Comparison of ENCODE assay signal across 14 cellular contexts in genomic region chr10:95475827-95476481, GRCh38.
A peak's percentile ranks its signal among the peaks of the same experiment; 100 is the strongest.
DNase-seq lines count a peak whose midpoint lies in the region; ATAC-seq and TF ChIP-seq lines count a peak whose summit lies in the region.
"Had no signal": no experiment of that assay in that cellular context is flagged by ENCODE, and none has a peak within 500 bp of the region (broad histone marks: within the 10 kb centered on the region; RNA-seq: fewer than 3 reads in every experiment).

No MANE protein-coding gene starts in this region.

- H3K4me1 Mint-ChIP-seq in brain, result peaks cover 90% of the 10 kb centered on the region
- H3K4me1 Mint-ChIP-seq: stimulated activated effector memory CD8-positive, alpha-beta T cell treated with anti-CD3 and anti-CD28 coated beads, Interleukin-12 subunit alpha, Interleukin-12 subunit beta, amount 100 ng/mL, for 72 hours had no signal

- no peak for ATAC-seq in HG03442 (IDR thresholded peaks at IDR 0.05; ENCODE audit: unreplicated experiment)
- ATAC-seq: activated CD8-positive, alpha-beta T cell treated with anti-CD3 and anti-CD28 coated beads for 36 hours; stimulated activated effector memory CD8-positive, alpha-beta T cell treated with anti-CD3 and anti-CD28 coated beads, Interleukin-12 subunit alpha, Interleukin-12 subunit beta, amount 100 ng/mL, for 72 hours had no signal

- H3K27ac ChIP-seq in liver (ENCODE audit: low read depth in 1 of 2, low read length in 2 of 2), result peak overlapping the region; percentile 70 to 86
- peak overlapping the region; percentile 59 to 89 for H3K27ac ChIP-seq in testis
- H3K27ac ChIP-seq: KMS-11 had no signal

- no peaks in the 10 kb centered on the region for H3K9me3 Mint-ChIP-seq in brain
- H3K9me3 Mint-ChIP-seq: activated CD8-positive, alpha-beta T cell treated with anti-CD3 and anti-CD28 coated beads for 36 hours; CD4-positive, alpha-beta T cell; stimulated activated effector memory CD8-positive, alpha-beta T cell treated with anti-CD3 and anti-CD28 coated beads, Interleukin-12 subunit alpha, Interleukin-12 subunit beta, amount 100 ng/mL, for 72 hours had no signal

- H3K9me3 ChIP-seq in liver (ENCODE audit: control insufficient read depth in 4 of 4, low read length in 3 of 4) (no peaks in the 10 kb centered on the region), testis (no peaks in the 10 kb centered on the region)

- peak overlapping the region in 1 of 5 experiments; percentile 40 for H3K4me3 Mint-ChIP-seq in brain
- H3K4me3 Mint-ChIP-seq: activated CD8-positive, alpha-beta T cell treated with anti-CD3 and anti-CD28 coated beads for 36 hours; CD4-positive, alpha-beta T cell; stimulated activated effector memory CD8-positive, alpha-beta T cell treated with anti-CD3 and anti-CD28 coated beads, Interleukin-12 subunit alpha, Interleukin-12 subunit beta, amount 100 ng/mL, for 72 hours had no signal

- H3K36me3 ChIP-seq in liver (ENCODE audit: control insufficient read depth in 4 of 4, insufficient read depth in 3 of 4, low read depth in 1 of 4, low read length in 3 of 4) (no peaks in the 10 kb centered on the region), testis (ENCODE audit: low read depth, missing control alignments) (no peaks in the 10 kb centered on the region)

- no peaks in the 10 kb centered on the region for H3K27me3 Mint-ChIP-seq in brain
- H3K27me3 Mint-ChIP-seq: activated CD8-positive, alpha-beta T cell treated with anti-CD3 and anti-CD28 coated beads for 36 hours; CD4-positive, alpha-beta T cell had no signal

- no peak for TF ChIP-seq CTCF in brain (conservative IDR thresholded peaks at IDR 0.05)
- no peak for TF ChIP-seq CTCF in liver (IDR thresholded peaks at IDR 0.05; ENCODE audit: low read depth, low read length, missing input control)
- TF ChIP-seq CTCF in testis (IDR thresholded peaks at IDR 0.05), result no peak
- TF ChIP-seq CTCF in GM10266 (IDR thresholded peaks at IDR 0.05; ENCODE audit: control insufficient read depth, insufficient read depth, low read depth, missing control alignments), result no peak

- no peaks in the 10 kb centered on the region for H3K27me3 ChIP-seq in liver (ENCODE audit: control insufficient read depth in 4 of 4, insufficient read depth in 4 of 4, low read length in 3 of 4)
- no peaks in the 10 kb centered on the region for H3K27me3 ChIP-seq in testis

- H3K27ac Mint-ChIP-seq in brain, result peak overlapping the region; percentile 64 to 95 (median 91)
- H3K27ac Mint-ChIP-seq: activated CD8-positive, alpha-beta T cell treated with anti-CD3 and anti-CD28 coated beads for 36 hours; CD4-positive, alpha-beta T cell; stimulated activated effector memory CD8-positive, alpha-beta T cell treated with anti-CD3 and anti-CD28 coated beads, Interleukin-12 subunit alpha, Interleukin-12 subunit beta, amount 100 ng/mL, for 72 hours had no signal

- 26% methylated on average over 8 of the region's 8 CpGs for WGBS in liver
- WGBS in testis, 2 donors, result 71 to 77% methylated on average over 8 of the region's 8 CpGs

- DNase-seq in LoVo (ENCODE audit: low spot score) (peak; percentile 57), testis (no peak), NAMALWA (ENCODE audit: low spot score) (no peak), GM10266 (ENCODE audit: extremely low spot score) (no peak)
- DNase-seq: activated CD8-positive, alpha-beta T cell treated with anti-CD3 and anti-CD28 coated beads for 36 hours; CD4-positive, alpha-beta T cell; islet precursor cell; NCI-H2107; T-helper 9 cell had no signal

- TF ChIP-seq POLR2A in testis (IDR thresholded peaks at IDR 0.05), result no peak

- H3K4me1 ChIP-seq in liver (ENCODE audit: control insufficient read depth in 4 of 4, insufficient read depth in 4 of 4, low read length in 3 of 4), result peaks cover 12 to 85% (median 62%) of the 10 kb centered on the region in 4 donors
- H3K4me1 ChIP-seq in testis, result peaks cover 41% of the 10 kb centered on the region

- H3K36me3 Mint-ChIP-seq in brain, result no peaks in the 10 kb centered on the region
- H3K36me3 Mint-ChIP-seq: stimulated activated effector memory CD8-positive, alpha-beta T cell treated with anti-CD3 and anti-CD28 coated beads, Interleukin-12 subunit alpha, Interleukin-12 subunit beta, amount 100 ng/mL, for 72 hours had no signal

- peak; percentile 65 to 72 for TF ChIP-seq RAD21 in liver (IDR thresholded peaks at IDR 0.05)

- intact Hi-C loops in testis (cut with DNase I; ENCODE audit: low total_unique reads), result loop anchor here (5.0 kb wide), 1 partner anchor 34 kb away; no protein-coding TSS in a partner anchor

- peak overlapping the region in 1 of 2 donors; percentile 69 for H3K9ac ChIP-seq in liver (ENCODE audit: low read depth in 1 of 2, low read length in 2 of 2)
- H3K9ac ChIP-seq: KMS-11 had no signal

- H3K4me3 ChIP-seq in liver (ENCODE audit: low read depth in 1 of 3, low read length in 3 of 3) (no peak overlapping the region), testis (no peak overlapping the region)

TF ChIP-seq in liver, 16 proteins besides CTCF, POLR2A, EP300 and RAD21:
- peak; percentile 97 to 98 for TF ChIP-seq HNF4A (conservative IDR thresholded peaks at IDR 0.05)
- peak; percentile 70 for TF ChIP-seq FOXA2 (IDR thresholded peaks at IDR 0.05)
- TF ChIP-seq SP1 (IDR thresholded peaks at IDR 0.05), result peak; percentile 98
- TF ChIP-seq, protein P1, sequence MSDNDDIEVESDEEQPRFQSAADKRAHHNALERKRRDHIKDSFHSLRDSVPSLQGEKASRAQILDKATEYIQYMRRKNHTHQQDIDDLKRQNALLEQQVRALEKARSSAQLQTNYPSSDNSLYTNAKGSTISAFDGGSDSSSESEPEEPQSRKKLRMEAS (IDR thresholded peaks at IDR 0.05), result peak; percentile 87
- TF ChIP-seq JUND (IDR thresholded peaks at IDR 0.05), result peak; percentile 71 to 91
- TF ChIP-seq, protein P2, sequence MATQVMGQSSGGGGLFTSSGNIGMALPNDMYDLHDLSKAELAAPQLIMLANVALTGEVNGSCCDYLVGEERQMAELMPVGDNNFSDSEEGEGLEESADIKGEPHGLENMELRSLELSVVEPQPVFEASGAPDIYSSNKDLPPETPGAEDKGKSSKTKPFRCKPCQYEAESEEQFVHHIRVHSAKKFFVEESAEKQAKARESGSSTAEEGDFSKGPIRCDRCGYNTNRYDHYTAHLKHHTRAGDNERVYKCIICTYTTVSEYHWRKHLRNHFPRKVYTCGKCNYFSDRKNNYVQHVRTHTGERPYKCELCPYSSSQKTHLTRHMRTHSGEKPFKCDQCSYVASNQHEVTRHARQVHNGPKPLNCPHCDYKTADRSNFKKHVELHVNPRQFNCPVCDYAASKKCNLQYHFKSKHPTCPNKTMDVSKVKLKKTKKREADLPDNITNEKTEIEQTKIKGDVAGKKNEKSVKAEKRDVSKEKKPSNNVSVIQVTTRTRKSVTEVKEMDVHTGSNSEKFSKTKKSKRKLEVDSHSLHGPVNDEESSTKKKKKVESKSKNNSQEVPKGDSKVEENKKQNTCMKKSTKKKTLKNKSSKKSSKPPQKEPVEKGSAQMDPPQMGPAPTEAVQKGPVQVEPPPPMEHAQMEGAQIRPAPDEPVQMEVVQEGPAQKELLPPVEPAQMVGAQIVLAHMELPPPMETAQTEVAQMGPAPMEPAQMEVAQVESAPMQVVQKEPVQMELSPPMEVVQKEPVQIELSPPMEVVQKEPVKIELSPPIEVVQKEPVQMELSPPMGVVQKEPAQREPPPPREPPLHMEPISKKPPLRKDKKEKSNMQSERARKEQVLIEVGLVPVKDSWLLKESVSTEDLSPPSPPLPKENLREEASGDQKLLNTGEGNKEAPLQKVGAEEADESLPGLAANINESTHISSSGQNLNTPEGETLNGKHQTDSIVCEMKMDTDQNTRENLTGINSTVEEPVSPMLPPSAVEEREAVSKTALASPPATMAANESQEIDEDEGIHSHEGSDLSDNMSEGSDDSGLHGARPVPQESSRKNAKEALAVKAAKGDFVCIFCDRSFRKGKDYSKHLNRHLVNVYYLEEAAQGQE (IDR thresholded peaks at IDR 0.05), result peak; percentile 71
- TF ChIP-seq EGR1 (IDR thresholded peaks at IDR 0.05; ENCODE audit: low read depth in 2 of 2), result peak in 1 of 2 donors; percentile 58
- peak; percentile 87 to 92 for TF ChIP-seq RXRA (IDR thresholded peaks at IDR 0.05)
- TF ChIP-seq TAF1 (conservative IDR thresholded peaks at IDR 0.05), result peak; percentile 22
- TF ChIP-seq NR2F2 (IDR thresholded peaks at IDR 0.05), result peak; percentile 57
- no peak for TF ChIP-seq GABPA (IDR thresholded peaks at IDR 0.05 in 1 of 2, conservative IDR thresholded peaks at IDR 0.05 in 1 of 2)
- TF ChIP-seq YY1 (IDR thresholded peaks at IDR 0.05), result peak; percentile 89
- TF ChIP-seq, protein P3, sequence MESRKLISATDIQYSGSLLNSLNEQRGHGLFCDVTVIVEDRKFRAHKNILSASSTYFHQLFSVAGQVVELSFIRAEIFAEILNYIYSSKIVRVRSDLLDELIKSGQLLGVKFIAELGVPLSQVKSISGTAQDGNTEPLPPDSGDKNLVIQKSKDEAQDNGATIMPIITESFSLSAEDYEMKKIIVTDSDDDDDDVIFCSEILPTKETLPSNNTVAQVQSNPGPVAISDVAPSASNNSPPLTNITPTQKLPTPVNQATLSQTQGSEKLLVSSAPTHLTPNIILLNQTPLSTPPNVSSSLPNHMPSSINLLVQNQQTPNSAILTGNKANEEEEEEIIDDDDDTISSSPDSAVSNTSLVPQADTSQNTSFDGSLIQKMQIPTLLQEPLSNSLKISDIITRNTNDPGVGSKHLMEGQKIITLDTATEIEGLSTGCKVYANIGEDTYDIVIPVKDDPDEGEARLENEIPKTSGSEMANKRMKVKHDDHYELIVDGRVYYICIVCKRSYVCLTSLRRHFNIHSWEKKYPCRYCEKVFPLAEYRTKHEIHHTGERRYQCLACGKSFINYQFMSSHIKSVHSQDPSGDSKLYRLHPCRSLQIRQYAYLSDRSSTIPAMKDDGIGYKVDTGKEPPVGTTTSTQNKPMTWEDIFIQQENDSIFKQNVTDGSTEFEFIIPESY (IDR thresholded peaks at IDR 0.05), result peak; percentile 90
- TF ChIP-seq HNF4G (IDR thresholded peaks at IDR 0.05), result peak; percentile 98
- TF ChIP-seq FOXA1 (IDR thresholded peaks at IDR 0.05), result peak; percentile 59
- TF ChIP-seq, protein P4, sequence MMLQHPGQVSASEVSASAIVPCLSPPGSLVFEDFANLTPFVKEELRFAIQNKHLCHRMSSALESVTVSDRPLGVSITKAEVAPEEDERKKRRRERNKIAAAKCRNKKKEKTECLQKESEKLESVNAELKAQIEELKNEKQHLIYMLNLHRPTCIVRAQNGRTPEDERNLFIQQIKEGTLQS (IDR thresholded peaks at IDR 0.05), result peak; percentile 76
TF ChIP-seq in liver: peak in this region for 15.
